8 cellular contexts compared by ENCODE assay signal in the genomic region with DNA sequence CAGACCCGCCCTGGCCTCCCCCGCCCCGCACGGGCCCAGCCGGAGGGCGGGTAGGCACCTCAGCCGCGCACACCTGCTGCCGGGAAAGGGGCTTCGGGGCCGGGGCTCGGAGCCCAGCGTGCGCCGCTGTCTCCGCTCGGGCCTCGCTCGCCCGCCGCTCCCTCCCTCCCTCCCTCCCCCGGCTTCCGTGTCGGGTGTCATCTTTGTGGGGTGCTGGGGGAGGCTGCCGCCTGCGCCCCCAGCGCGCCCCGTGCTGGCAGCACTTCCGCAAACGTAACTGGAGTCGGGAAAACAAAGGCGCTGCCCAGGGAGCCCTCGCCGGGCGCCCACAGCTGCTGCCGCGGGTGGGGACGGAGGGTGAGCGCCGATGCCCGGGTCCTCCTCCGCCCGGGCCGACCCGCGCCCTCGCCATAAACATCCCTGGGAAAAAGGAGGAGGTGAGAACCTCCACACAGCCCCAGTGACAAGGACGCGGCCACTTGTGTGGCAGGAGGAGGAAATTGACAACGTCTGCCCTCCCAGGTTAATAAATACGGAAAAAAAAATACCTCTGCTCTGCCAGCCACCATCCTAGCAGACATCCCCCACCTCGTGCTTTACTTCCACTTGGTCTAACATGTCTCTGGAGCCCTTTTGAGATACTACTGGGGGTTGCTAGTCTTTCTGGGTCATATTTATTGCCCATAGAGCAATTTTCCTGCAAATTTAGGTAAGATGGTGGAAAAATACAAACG. TPM values are rescaled to one million over a fixed set of nuclear protein-coding genes. Genes with fewer than 3 reads are reported as not detected.
A peak's percentile ranks its signal among the peaks of the same experiment; 100 is the strongest.
DNase-seq lines count a peak whose midpoint lies in the region; ATAC-seq and TF ChIP-seq lines count a peak whose summit lies in the region.

No MANE protein-coding gene starts in this region.

- H3K27ac Mint-ChIP-seq in activated naive CD8-positive, alpha-beta T cell treated with anti-CD3 and anti-CD28 coated beads for 36 hours, result peak overlapping the region; percentile 90

- peak; percentile 35 for DNase-seq in DMS53 treated with DMSO at 0.1 percent for 48 hours (lab: John Stamatoyannopoulos, UW; ENCODE audit: unreplicated experiment)
- DNase-seq in SHP77 treated with DMSO at 0.1 percent for 48 hours (lab: John Stamatoyannopoulos, UW), result peak; percentile 49
- peak; percentile 77 for DNase-seq in activated naive CD8-positive, alpha-beta T cell treated with anti-CD3 and anti-CD28 coated beads for 36 hours
- DNase-seq in left ventricle myocardium inferior, result peak; percentile 28
- DNase-seq in prostate gland (ENCODE audit: low spot score), result peak; percentile 65
- DNase-seq in ureter (ENCODE audit: low spot score), result peak; percentile 64

- H3K9me3 ChIP-seq in HUES48 (ENCODE audit: control insufficient read depth, insufficient read depth, low read length) (no peaks in the 10 kb centered on the region), left ventricle myocardium inferior (replicated peaks) (no peaks in the 10 kb centered on the region), prostate gland (no peaks in the 10 kb centered on the region)

- peaks cover 31% of the 10 kb centered on the region for H3K4me1 ChIP-seq in HUES48 (ENCODE audit: control insufficient read depth, insufficient read depth, low read length)
- peaks cover 45% of the 10 kb centered on the region for H3K4me1 ChIP-seq in left ventricle myocardium inferior
- peaks cover 4% of the 10 kb centered on the region for H3K4me1 ChIP-seq in prostate gland (replicated peaks)

- H3K36me3 ChIP-seq in HUES48 (ENCODE audit: control insufficient read depth, insufficient read depth, low read length), result no peaks in the 10 kb centered on the region
- H3K36me3 ChIP-seq in left ventricle myocardium inferior, result no peaks in the 10 kb centered on the region
- no peaks in the 10 kb centered on the region for H3K36me3 ChIP-seq in prostate gland

- TF ChIP-seq CTCF in left ventricle myocardium inferior (IDR thresholded peaks at IDR 0.05; ENCODE audit: borderline replicate concordance) (no peak), prostate gland (IDR thresholded peaks at IDR 0.05) (no peak)

- peak overlapping the region; percentile 86 for H3K4me3 Mint-ChIP-seq in activated naive CD8-positive, alpha-beta T cell treated with anti-CD3 and anti-CD28 coated beads for 36 hours

- H3K36me3 Mint-ChIP-seq in activated naive CD8-positive, alpha-beta T cell treated with anti-CD3 and anti-CD28 coated beads for 36 hours, result peaks cover 7% of the 10 kb centered on the region

- peak; percentile 68 for TF ChIP-seq POLR2A in prostate gland (IDR thresholded peaks at IDR 0.05)

- H3K4me1 Mint-ChIP-seq in activated naive CD8-positive, alpha-beta T cell treated with anti-CD3 and anti-CD28 coated beads for 36 hours, result peaks cover 43% of the 10 kb centered on the region

- H3K9me3 Mint-ChIP-seq in activated naive CD8-positive, alpha-beta T cell treated with anti-CD3 and anti-CD28 coated beads for 36 hours, result no peaks in the 10 kb centered on the region

- peak; percentile 64 for ATAC-seq in GM21390 (IDR thresholded peaks at IDR 0.05; ENCODE audit: unreplicated experiment)

- peaks cover 46% of the 10 kb centered on the region for H3K27me3 ChIP-seq in HUES48 (ENCODE audit: control insufficient read depth, insufficient read depth, low read length)
- H3K27me3 ChIP-seq in left ventricle myocardium inferior (ENCODE audit: low read depth), result no peaks in the 10 kb centered on the region
- no peaks in the 10 kb centered on the region for H3K27me3 ChIP-seq in prostate gland (replicated peaks; ENCODE audit: insufficient read depth)

- H3K27ac ChIP-seq in HUES48 (ENCODE audit: low read depth, low read length), result no peak overlapping the region
- peak overlapping the region; percentile 89 for H3K27ac ChIP-seq in left ventricle myocardium inferior (replicated peaks)
- peak overlapping the region; percentile 92 for H3K27ac ChIP-seq in prostate gland

- H3K9ac ChIP-seq in HUES48 (ENCODE audit: low read depth, low read length), result peak overlapping the region; percentile 44; the same call in 1 of the 2 replicates

- H3K27me3 Mint-ChIP-seq in activated naive CD8-positive, alpha-beta T cell treated with anti-CD3 and anti-CD28 coated beads for 36 hours, result no peaks in the 10 kb centered on the region

- intact Hi-C loops in left ventricle myocardium inferior (cut with micrococcal nuclease) (loop anchor here (10.0 kb wide), 1 partner anchor 86 kb away; no protein-coding TSS in a partner anchor), prostate gland (cut with DNase I) (loop anchor here (5.0 to 10.0 kb wide), 2 partner anchors 59 to 96 kb away; no protein-coding TSS in a partner anchor)

- 2% methylated on average over 29 of the region's 54 CpGs for WGBS in prostate gland

- H3K4me3 ChIP-seq in HUES48 (ENCODE audit: low read depth, low read length) (peak overlapping the region; percentile 78), left ventricle myocardium inferior (peak overlapping the region; percentile 92), prostate gland (peak overlapping the region; percentile 82 to 89)

RNA-seq across cellular contexts. Expression of a gene that starts 0.6 kb away (rescaled TPM):
- 10 to 100 TPM; 45.6 to 51.1 TPM for total RNA-seq in activated naive CD8-positive, alpha-beta T cell treated with anti-CD3 and anti-CD28 coated beads for 36 hours
- total RNA-seq in left ventricle myocardium inferior (21.4 TPM), prostate gland (100 to 1,000 TPM in 1 of 2 donors, 10 to 100 TPM in 1; 89.1 to 114 TPM), ureter (67.5 TPM)
